Comparison of ENCODE assay signal across 8 cellular contexts in the genomic region with DNA sequence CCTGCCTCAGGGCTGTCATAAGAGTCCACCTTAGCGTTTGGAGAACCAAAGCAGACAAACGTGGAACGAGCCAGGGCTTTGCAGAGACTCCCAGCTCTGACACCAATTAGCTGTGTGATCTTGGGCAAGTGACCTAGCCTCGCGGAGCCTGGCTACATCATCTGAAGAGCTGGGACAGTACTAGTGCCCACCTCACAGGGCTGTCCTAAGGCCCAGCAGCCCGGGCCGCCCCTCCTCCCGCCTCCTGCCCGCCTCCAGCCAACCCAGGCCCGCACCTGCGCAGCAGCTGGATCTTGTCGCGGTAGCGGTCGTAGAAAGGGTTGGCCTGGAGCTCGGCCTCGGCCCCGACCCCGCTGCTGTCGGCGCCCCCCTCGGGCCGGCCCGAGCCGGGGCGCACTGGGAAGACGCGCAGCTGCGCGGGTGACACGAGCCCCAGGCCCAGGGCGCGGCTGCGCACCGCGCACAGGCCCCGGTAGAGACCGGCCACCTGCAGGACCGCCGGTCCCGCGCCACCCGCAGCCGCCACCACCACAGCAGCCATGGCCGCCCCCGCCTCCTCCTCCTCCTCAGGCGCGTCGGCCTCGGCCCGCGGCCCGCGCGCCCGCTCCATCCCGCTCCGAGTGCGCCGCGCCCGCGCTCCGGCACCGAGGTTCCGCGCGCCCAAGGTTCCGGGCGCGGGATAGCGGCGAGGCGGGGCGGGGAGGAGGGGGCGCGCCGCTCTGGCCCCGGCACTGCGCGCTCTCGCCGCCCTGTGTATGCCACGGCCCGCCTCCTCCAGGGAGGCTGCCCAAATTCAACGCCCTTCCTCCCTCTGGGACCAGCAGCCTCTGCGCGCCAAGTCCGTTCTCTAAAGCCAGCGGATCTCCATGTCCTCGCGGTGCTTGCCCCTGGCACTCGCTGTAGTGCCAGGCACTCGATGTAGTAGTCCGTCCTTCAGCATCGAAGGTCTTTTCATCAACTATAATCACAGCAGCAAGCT. TPM values are rescaled to one million over a fixed set of nuclear protein-coding genes. Genes with fewer than 3 reads are reported as not detected.
DNase-seq lines count a peak whose midpoint lies in the region; ATAC-seq and TF ChIP-seq lines count a peak whose summit lies in the region.

A gene with protein sequence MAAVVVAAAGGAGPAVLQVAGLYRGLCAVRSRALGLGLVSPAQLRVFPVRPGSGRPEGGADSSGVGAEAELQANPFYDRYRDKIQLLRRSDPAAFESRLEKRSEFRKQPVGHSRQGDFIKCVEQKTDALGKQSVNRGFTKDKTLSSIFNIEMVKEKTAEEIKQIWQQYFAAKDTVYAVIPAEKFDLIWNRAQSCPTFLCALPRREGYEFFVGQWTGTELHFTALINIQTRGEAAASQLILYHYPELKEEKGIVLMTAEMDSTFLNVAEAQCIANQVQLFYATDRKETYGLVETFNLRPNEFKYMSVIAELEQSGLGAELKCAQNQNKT (minus strand): TSS at position 583 of the 979 bp plus-strand sequence. CDS start 42 bp downstream, at position 541.

- TF ChIP-seq EP300 in esophagus muscularis mucosa (IDR thresholded peaks at IDR 0.05), result no peak

- H3K27ac ChIP-seq in CD4-positive, alpha-beta T cell (ENCODE audit: low read depth, low read length), result peak within 1 kb of the TSS; percentile 7
- H3K27ac ChIP-seq in esophagus muscularis mucosa (replicated peaks in 1 of 4) (peak within 1 kb of the TSS; percentile 87 to 93 (median 93)), muscle layer of colon (ENCODE audit: low read depth, low read length) (peak within 1 kb of the TSS; percentile 89)

- H3K4me3 ChIP-seq in esophagus muscularis mucosa, result peak within 1 kb of the TSS; percentile 97 to 99 (median 98)
- H3K4me3 ChIP-seq in muscle layer of colon (ENCODE audit: low read depth in 1 of 2, low read length in 2 of 2), result peak within 1 kb of the TSS; percentile 84 to 98

- H3K9me3 ChIP-seq in CD4-positive, alpha-beta T cell (ENCODE audit: control insufficient read depth, low read length), result no peaks in the 10 kb centered on the region
- no peaks in the 10 kb centered on the region for H3K9me3 ChIP-seq in esophagus muscularis mucosa
- H3K9me3 ChIP-seq in muscle layer of colon (ENCODE audit: low read length), result no peaks in the 10 kb centered on the region

- DNase-seq in CD4-positive, alpha-beta T cell, result peak; percentile 31 to 66 (median 52)
- DNase-seq in OCI-M1 (lab: John Stamatoyannopoulos, UW) (peak; percentile 72), esophagus muscularis mucosa (ENCODE audit: extremely low spot score) (no peak)
- peak; percentile 70 for DNase-seq in activated T-cell treated with anti-CD3 and anti-CD28 coated beads, Interleukin-2, amount 50 U/mL, for 1 hour
- DNase-seq in stimulated activated CD8-positive, alpha-beta memory T cell treated with anti-CD3 and anti-CD28 coated beads, Interleukin-7, amount 100 ng/mL, for 48 hours (ENCODE audit: extremely low read depth in 1 of 2, low read depth in 1 of 2), result peak; percentile 43

- peak within 1 kb of the TSS; percentile 83 for H3K9ac ChIP-seq in muscle layer of colon (ENCODE audit: low read length)

- H3K4me3 Mint-ChIP-seq in CD4-positive, alpha-beta T cell, result peak within 1 kb of the TSS; percentile 87

- CTCF ChIA-PET in CD4-positive, alpha-beta T cell (lab: Charles Lee), result interaction anchor here (0.9 to 2.7 kb wide), 2 partner anchors 51 to 64 kb away, joined by 3 to 7 read pairs; a partner anchor contains a TSS

- H3K36me3 ChIP-seq in esophagus muscularis mucosa (peaks cover 3 to 23% (median 16%) of the 10 kb centered on the region in 4 donors), muscle layer of colon (ENCODE audit: insufficient read depth, low read length) (peaks cover 18% of the 10 kb centered on the region)

- POLR2A ChIA-PET in CD4-positive, alpha-beta T cell (lab: Charles Lee), result interaction anchor here (0.6 to 2.5 kb wide), 8 partner anchors 9 to 290 kb away, joined by 3 to 18 read pairs (median 6); a partner anchor contains a TSS

- intact Hi-C loops in CD4-positive, alpha-beta T cell (cut with DNase I, micrococcal nuclease), result loop anchor here (1.0 to 5.0 kb wide), 4 partner anchors 49 to 63 kb away; a partner anchor contains a TSS
- intact Hi-C loops in esophagus muscularis mucosa (cut with DNase I), result loop anchor here (5.0 kb wide), 1 partner anchor 51 kb away; a partner anchor contains a TSS

- peak; percentile 87 for ATAC-seq in CD4-positive, alpha-beta T cell (ENCODE audit: poor library complexity)
- ATAC-seq in GM19438 (IDR thresholded peaks at IDR 0.05; ENCODE audit: low read depth, unreplicated experiment), result peak; percentile 76
- ATAC-seq in HG03571 (IDR thresholded peaks at IDR 0.05; ENCODE audit: unreplicated experiment), result peak; percentile 76

- H3K4me1 Mint-ChIP-seq in CD4-positive, alpha-beta T cell (ENCODE audit: low read depth), result peaks cover 16% of the 10 kb centered on the region

- no peaks in the 10 kb centered on the region for H3K27me3 ChIP-seq in CD4-positive, alpha-beta T cell (ENCODE audit: control insufficient read depth, insufficient read depth, low read length)
- H3K27me3 ChIP-seq in esophagus muscularis mucosa, result no peaks in the 10 kb centered on the region
- H3K27me3 ChIP-seq in muscle layer of colon (ENCODE audit: control insufficient read depth in 1 of 2, insufficient read depth in 2 of 2, low read length in 2 of 2), result no peaks in the 10 kb centered on the region

- H3K4me1 ChIP-seq in esophagus muscularis mucosa (peaks cover 13 to 44% (median 35%) of the 10 kb centered on the region in 4 donors), muscle layer of colon (ENCODE audit: insufficient read depth, low read length) (peaks cover 22% of the 10 kb centered on the region)

- WGBS in esophagus muscularis mucosa, result 0% methylated on average over 14 of the region's 96 CpGs

- TF ChIP-seq CTCF in CD4-positive, alpha-beta T cell (IDR thresholded peaks at IDR 0.05), result no peak
- TF ChIP-seq CTCF in esophagus muscularis mucosa (IDR thresholded peaks at IDR 0.05), result peak in 1 of 3 experiments; percentile 28

- H3K9me3 Mint-ChIP-seq in CD4-positive, alpha-beta T cell, result no peaks in the 10 kb centered on the region

- H3K27ac Mint-ChIP-seq in CD4-positive, alpha-beta T cell, result peak within 1 kb of the TSS; percentile 69

- H3K36me3 Mint-ChIP-seq in CD4-positive, alpha-beta T cell (ENCODE audit: low read depth), result peaks cover 38% of the 10 kb centered on the region

- TF ChIP-seq POLR2A in esophagus muscularis mucosa (IDR thresholded peaks at IDR 0.05; ENCODE audit: low read depth), result no peak

- H3K27me3 Mint-ChIP-seq in CD4-positive, alpha-beta T cell, result no peaks in the 10 kb centered on the region

RNA-seq across cellular contexts. Expression of the gene that starts here (rescaled TPM):
- total RNA-seq in CD4-positive, alpha-beta T cell, result 10 to 100 TPM; 10.1 to 12.4 TPM
- total RNA-seq in esophagus muscularis mucosa, result 10 to 100 TPM; 64.4 to 88.0 (median 68.5) TPM

Comparison
In these comparisons a context has a peak if more than half of its experiments do, and no peak if none do; other contexts are left out.
1. RNA of the gene that starts here (total RNA-seq): 64.4 to 88.0 TPM in esophagus muscularis mucosa; 10.1 to 12.4 TPM in CD4-positive, alpha-beta T cell; every median in the first group is over 4 times any median in the second.
2. H3K27ac ChIP-seq: peak in every context shown above with its lines; median percentile 93 in esophagus muscularis mucosa; 89 in muscle layer of colon; 7 in CD4-positive, alpha-beta T cell.
3. Peak in every context shown above with its lines, with median percentiles within 50 percentile points of each other: ATAC-seq.